1 cellular context compared by ENCODE assay signal in the genomic region with DNA sequence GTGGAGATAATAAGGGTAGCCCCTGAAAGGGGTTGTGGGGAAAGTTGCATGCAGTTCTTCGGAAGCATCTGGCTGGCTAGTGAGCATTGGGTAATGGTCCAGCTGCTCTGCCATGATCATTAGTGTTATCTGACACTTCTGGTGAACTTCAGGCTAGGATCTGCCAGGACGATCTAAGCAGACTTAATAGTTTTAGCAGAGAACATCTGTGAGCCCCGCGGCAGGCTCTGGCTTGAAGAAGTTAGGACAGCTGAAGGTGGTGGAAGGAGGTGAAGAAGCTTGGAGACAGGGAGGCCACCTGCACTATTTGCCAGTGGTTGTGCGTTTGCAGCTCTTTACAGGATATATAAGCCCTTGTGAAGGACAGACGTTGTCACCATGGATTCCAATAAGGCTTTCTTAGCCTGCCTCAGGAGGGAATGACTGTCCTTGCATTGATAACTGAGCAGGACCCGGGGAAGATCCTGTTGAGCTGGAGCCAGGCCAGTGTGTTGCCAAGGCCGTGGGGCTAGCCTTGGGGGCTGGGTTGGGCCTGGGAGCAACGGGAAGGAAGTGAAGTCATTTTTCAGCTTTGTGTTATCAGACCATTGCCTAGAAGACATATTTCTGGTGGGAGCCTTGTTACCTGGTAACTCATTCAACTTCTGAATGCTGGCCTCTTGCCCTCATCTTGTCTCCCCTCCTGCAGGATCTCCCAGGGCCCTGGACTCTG.
TF ChIP-seq lines count a peak whose summit lies in the region.

No MANE protein-coding gene starts in this region.

TF ChIP-seq in K562, 482 proteins besides CTCF, POLR2A, EP300 and RAD21 (continued from another document):
- TF ChIP-seq, protein P1, sequence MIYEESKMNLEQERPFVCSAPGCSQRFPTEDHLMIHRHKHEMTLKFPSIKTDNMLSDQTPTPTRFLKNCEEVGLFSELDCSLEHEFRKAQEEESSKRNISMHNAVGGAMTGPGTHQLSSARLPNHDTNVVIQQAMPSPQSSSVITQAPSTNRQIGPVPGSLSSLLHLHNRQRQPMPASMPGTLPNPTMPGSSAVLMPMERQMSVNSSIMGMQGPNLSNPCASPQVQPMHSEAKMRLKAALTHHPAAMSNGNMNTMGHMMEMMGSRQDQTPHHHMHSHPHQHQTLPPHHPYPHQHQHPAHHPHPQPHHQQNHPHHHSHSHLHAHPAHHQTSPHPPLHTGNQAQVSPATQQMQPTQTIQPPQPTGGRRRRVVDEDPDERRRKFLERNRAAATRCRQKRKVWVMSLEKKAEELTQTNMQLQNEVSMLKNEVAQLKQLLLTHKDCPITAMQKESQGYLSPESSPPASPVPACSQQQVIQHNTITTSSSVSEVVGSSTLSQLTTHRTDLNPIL (CRISPR knock-in tag; IDR thresholded peaks at IDR 0.05) = no peak
- peak; percentile 33; the same call in 1 of the 2 replicates for TF ChIP-seq CEBPB (tag; IDR thresholded peaks at IDR 0.05)
- TF ChIP-seq, protein P2, sequence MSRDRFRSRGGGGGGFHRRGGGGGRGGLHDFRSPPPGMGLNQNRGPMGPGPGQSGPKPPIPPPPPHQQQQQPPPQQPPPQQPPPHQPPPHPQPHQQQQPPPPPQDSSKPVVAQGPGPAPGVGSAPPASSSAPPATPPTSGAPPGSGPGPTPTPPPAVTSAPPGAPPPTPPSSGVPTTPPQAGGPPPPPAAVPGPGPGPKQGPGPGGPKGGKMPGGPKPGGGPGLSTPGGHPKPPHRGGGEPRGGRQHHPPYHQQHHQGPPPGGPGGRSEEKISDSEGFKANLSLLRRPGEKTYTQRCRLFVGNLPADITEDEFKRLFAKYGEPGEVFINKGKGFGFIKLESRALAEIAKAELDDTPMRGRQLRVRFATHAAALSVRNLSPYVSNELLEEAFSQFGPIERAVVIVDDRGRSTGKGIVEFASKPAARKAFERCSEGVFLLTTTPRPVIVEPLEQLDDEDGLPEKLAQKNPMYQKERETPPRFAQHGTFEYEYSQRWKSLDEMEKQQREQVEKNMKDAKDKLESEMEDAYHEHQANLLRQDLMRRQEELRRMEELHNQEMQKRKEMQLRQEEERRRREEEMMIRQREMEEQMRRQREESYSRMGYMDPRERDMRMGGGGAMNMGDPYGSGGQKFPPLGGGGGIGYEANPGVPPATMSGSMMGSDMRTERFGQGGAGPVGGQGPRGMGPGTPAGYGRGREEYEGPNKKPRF (IDR thresholded peaks at IDR 0.05; ENCODE audit: low read depth, low read length) = no peak
- TF ChIP-seq, protein P3, sequence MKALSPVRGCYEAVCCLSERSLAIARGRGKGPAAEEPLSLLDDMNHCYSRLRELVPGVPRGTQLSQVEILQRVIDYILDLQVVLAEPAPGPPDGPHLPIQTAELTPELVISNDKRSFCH (CRISPR knock-in tag; IDR thresholded peaks at IDR 0.05) = no peak
- TF ChIP-seq, protein P3 (tag; IDR thresholded peaks at IDR 0.05) = no peak
